Comparison of ENCODE assay signal across 15 cellular contexts in the genomic region with DNA sequence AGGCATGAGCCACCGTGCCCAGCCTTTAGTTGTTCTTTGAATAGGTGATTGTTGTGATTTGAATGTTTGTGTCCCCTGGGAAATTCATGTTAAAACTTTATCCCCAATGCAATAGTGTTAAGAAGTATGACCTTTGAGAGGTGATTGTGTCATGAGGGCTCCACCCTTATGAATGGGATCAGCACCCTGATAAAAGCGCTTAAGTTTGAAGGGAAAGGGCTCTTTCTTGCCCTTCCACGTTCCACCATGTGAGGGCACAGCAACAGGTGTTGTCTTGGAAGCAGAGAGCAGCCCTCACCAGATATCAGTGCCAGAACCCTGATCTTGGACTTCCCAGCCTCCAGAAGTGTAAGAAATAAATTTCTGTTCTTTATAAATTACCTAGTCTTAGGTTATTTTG. TPM values are rescaled to one million over a fixed set of nuclear protein-coding genes. Genes with fewer than 3 reads are reported as not detected.
DNase-seq lines count a peak whose midpoint lies in the region; ATAC-seq and TF ChIP-seq lines count a peak whose summit lies in the region.
"Had no signal": no experiment of that assay in that cellular context is flagged by ENCODE, and none has a peak within 500 bp of the region (broad histone marks: within the 10 kb centered on the region; RNA-seq: fewer than 3 reads in every experiment).

No MANE protein-coding gene starts in this region.

- TF ChIP-seq CTCF in AG04449 (IDR thresholded peaks at IDR 0.05; ENCODE audit: insufficient read depth, low read length, missing control alignments) (peak; percentile 17), GM13977 (IDR thresholded peaks at IDR 0.05; ENCODE audit: extremely low read depth, insufficient read depth, missing control alignments) (peak; percentile 46), fibroblast of pulmonary artery (IDR thresholded peaks at IDR 0.05; ENCODE audit: low read length, missing control alignments) (peak; percentile 10), ovary (IDR thresholded peaks at IDR 0.05) (no peak)

- no peaks in the 10 kb centered on the region for H3K9me3 ChIP-seq in ovary
- H3K9me3 ChIP-seq: BLaER1 treated with 17β-estradiol and CSF1 and Interleukin-3, amounts not matched to agents 10 nM and 100 nM; sigmoid colon; thoracic aorta had no signal

- in situ Hi-C loops in GM13977 (cut with MboI; ENCODE audit: low pct_unique_long_range_greater_than_20kb, low sequenced_read_pairs, unreplicated experiment), result no loop called here

- H3K4me3 Mint-ChIP-seq in activated naive CD4-positive, alpha-beta T cell treated with anti-CD3 and anti-CD28 coated beads for 36 hours, result no peak overlapping the region
- H3K4me3 Mint-ChIP-seq: activated CD4-positive, alpha-beta memory T cell treated with anti-CD3 and anti-CD28 coated beads, Interleukin-2, amount 10 ng/mL, durations not matched to agents 7 days and 5 days had no signal

- no peaks in the 10 kb centered on the region for H3K27me3 ChIP-seq in ovary
- H3K27me3 ChIP-seq: BLaER1 treated with 17β-estradiol and CSF1 and Interleukin-3, amounts not matched to agents 10 nM and 100 nM; sigmoid colon had no signal

- intact Hi-C loops in ovary (cut with DNase I), result no loop called here
- intact Hi-C loops in activated naive CD4-positive, alpha-beta T cell treated with anti-CD3 and anti-CD28 coated beads for 36 hours (cut with micrococcal nuclease), result no loop called here

- POLR2A ChIA-PET in AG04449 (lab: Yijun Ruan, JAX), result no interaction called here

- no peaks in the 10 kb centered on the region for H3K36me3 Mint-ChIP-seq in activated naive CD4-positive, alpha-beta T cell treated with anti-CD3 and anti-CD28 coated beads for 36 hours (ENCODE audit: low read depth)
- H3K36me3 Mint-ChIP-seq in activated naive CD4-positive, alpha-beta T cell treated with anti-CD3 and anti-CD28 coated beads, Interleukin-2, amount 50 U/mL, for 72 hours, result no peaks in the 10 kb centered on the region

- no peak overlapping the region for H3K27ac ChIP-seq in ovary
- H3K27ac ChIP-seq: BLaER1 treated with 17β-estradiol and CSF1 and Interleukin-3, amounts not matched to agents 10 nM and 100 nM; sigmoid colon; thoracic aorta had no signal

- no peaks in the 10 kb centered on the region for H3K9me3 Mint-ChIP-seq in activated naive CD4-positive, alpha-beta T cell treated with anti-CD3 and anti-CD28 coated beads for 36 hours
- H3K9me3 Mint-ChIP-seq in activated naive CD4-positive, alpha-beta T cell treated with anti-CD3 and anti-CD28 coated beads, Interleukin-2, amount 50 U/mL, for 72 hours, result no peaks in the 10 kb centered on the region
- H3K9me3 Mint-ChIP-seq: activated CD4-positive, alpha-beta memory T cell treated with anti-CD3 and anti-CD28 coated beads, Interleukin-2, amount 10 ng/mL, durations not matched to agents 7 days and 5 days had no signal

- no peaks in the 10 kb centered on the region for H3K36me3 ChIP-seq in ovary
- H3K36me3 ChIP-seq: BLaER1 treated with 17β-estradiol and CSF1 and Interleukin-3, amounts not matched to agents 10 nM and 100 nM; sigmoid colon; thoracic aorta had no signal

- no peak overlapping the region for H3K27ac Mint-ChIP-seq in activated naive CD4-positive, alpha-beta T cell treated with anti-CD3 and anti-CD28 coated beads for 36 hours
- H3K27ac Mint-ChIP-seq in activated naive CD4-positive, alpha-beta T cell treated with anti-CD3 and anti-CD28 coated beads, Interleukin-2, amount 50 U/mL, for 72 hours, result no peak overlapping the region
- H3K27ac Mint-ChIP-seq: activated CD4-positive, alpha-beta memory T cell treated with anti-CD3 and anti-CD28 coated beads, Interleukin-2, amount 10 ng/mL, durations not matched to agents 7 days and 5 days had no signal

- DNase-seq in AG04449 (ENCODE audit: low read depth, low spot score), result no peak
- DNase-seq in GM13977 (ENCODE audit: low spot score), result no peak
- peak; percentile 13 for DNase-seq in RPMI8226
- DNase-seq in fibroblast of pulmonary artery (ENCODE audit: low read depth), result no peak
- DNase-seq in ovary, result no peak
- DNase-seq in activated naive CD4-positive, alpha-beta T cell treated with anti-CD3 and anti-CD28 coated beads for 36 hours, result no peak
- no peak for DNase-seq in activated naive CD4-positive, alpha-beta T cell treated with anti-CD3 and anti-CD28 coated beads, Interleukin-2, amount 50 U/mL, for 72 hours (ENCODE audit: low spot score in 2 of 2)
- DNase-seq: activated CD4-positive, alpha-beta memory T cell treated with anti-CD3 and anti-CD28 coated beads, Interleukin-2, amount 10 ng/mL, durations not matched to agents 7 days and 5 days; activated naive CD4-positive, alpha-beta T cell treated with Interleukin-2 at 50 U/mL for 16 hours; KG1; NCI-H524; sigmoid colon had no signal

- H3K4me3 ChIP-seq in AG04449 (ENCODE audit: low read depth, low read length), result no peak overlapping the region
- H3K4me3 ChIP-seq in fibroblast of pulmonary artery (replicated peaks; ENCODE audit: low read depth, low read length), result no peak overlapping the region
- H3K4me3 ChIP-seq in ovary, result no peak overlapping the region
- H3K4me3 ChIP-seq: BLaER1 treated with 17β-estradiol and CSF1 and Interleukin-3, amounts not matched to agents 10 nM and 100 nM; sigmoid colon; thoracic aorta had no signal

- 51 to 58% (median 52%) methylated on average over 3 of the region's 3 CpGs for WGBS in ovary, 3 donors

- ATAC-seq in HG02938 (IDR thresholded peaks at IDR 0.05; ENCODE audit: unreplicated experiment), result no peak
- ATAC-seq in activated naive CD4-positive, alpha-beta T cell treated with anti-CD3 and anti-CD28 coated beads, Interleukin-2, amount 50 U/mL, for 72 hours, result no peak

- H3K4me1 ChIP-seq in ovary (ENCODE audit: insufficient read depth), result no peaks in the 10 kb centered on the region
- H3K4me1 ChIP-seq: BLaER1 treated with 17β-estradiol and CSF1 and Interleukin-3, amounts not matched to agents 10 nM and 100 nM; sigmoid colon had no signal

- no peaks in the 10 kb centered on the region for H3K4me1 Mint-ChIP-seq in activated naive CD4-positive, alpha-beta T cell treated with anti-CD3 and anti-CD28 coated beads for 36 hours (ENCODE audit: low read depth)
- H3K4me1 Mint-ChIP-seq: activated CD4-positive, alpha-beta memory T cell treated with anti-CD3 and anti-CD28 coated beads, Interleukin-2, amount 10 ng/mL, durations not matched to agents 7 days and 5 days had no signal

- H3K27me3 Mint-ChIP-seq in activated naive CD4-positive, alpha-beta T cell treated with anti-CD3 and anti-CD28 coated beads for 36 hours (ENCODE audit: low read depth), result peaks cover 2% of the 10 kb centered on the region

- no peak for TF ChIP-seq EP300 in ovary (IDR thresholded peaks at IDR 0.05)

- CTCF ChIA-PET in AG04449 (lab: Yijun Ruan, JAX), result interaction anchor here (3.6 kb wide), 1 partner anchor 228 kb away, joined by 16 read pairs; no protein-coding TSS in a partner anchor
- CTCF ChIA-PET in activated naive CD4-positive, alpha-beta T cell treated with anti-CD3 and anti-CD28 coated beads for 36 hours (lab: Charles Lee), result interaction anchor here (1.2 kb wide), 1 partner anchor 290 kb away, joined by 4 read pairs; no protein-coding TSS in a partner anchor

- no peak for TF ChIP-seq POLR2A in ovary (IDR thresholded peaks at IDR 0.05)

RNA-seq across cellular contexts. Expression of a gene that starts 33.7 kb away (rescaled TPM):
- total RNA-seq in ovary, result 1 to 10 TPM; 5.5 to 9.5 (median 7.0) TPM
- polyA plus RNA-seq in ovary, result 1 to 10 TPM; 4.8 to 8.4 TPM
- 1 to 10 TPM; 4.0 to 4.2 TPM for total RNA-seq in activated naive CD4-positive, alpha-beta T cell treated with anti-CD3 and anti-CD28 coated beads for 36 hours
- total RNA-seq in activated naive CD4-positive, alpha-beta T cell treated with anti-CD3 and anti-CD28 coated beads, Interleukin-2, amount 50 U/mL, for 72 hours, result 1 to 10 TPM; 5.2 to 6.6 TPM

RNA-seq across cellular contexts. Expression of a gene that starts 44.2 kb away (rescaled TPM):
- 10 to 100 TPM in 4 of 7 donors, 1 to 10 TPM in 3; 7.9 to 22.3 (median 10.8) TPM for total RNA-seq in ovary
- 1 to 10 TPM; 2.2 to 6.1 TPM for polyA plus RNA-seq in ovary
- 10 to 100 TPM; 10.1 to 11.1 TPM for total RNA-seq in activated naive CD4-positive, alpha-beta T cell treated with anti-CD3 and anti-CD28 coated beads for 36 hours
- total RNA-seq in activated naive CD4-positive, alpha-beta T cell treated with anti-CD3 and anti-CD28 coated beads, Interleukin-2, amount 50 U/mL, for 72 hours, result 10 to 100 TPM; 13.5 to 15.1 TPM

Comparison
In these comparisons a context has a peak if more than half of its experiments do, and no peak if none do; other contexts are left out.
1. CTCF ChIP-seq: peak in AG04449 (single experiment), GM13977 (single experiment) and fibroblast of pulmonary artery (single experiment); none in ovary (0 of 3).